In genomic region chr10:17847586-17848296, GRCh38 we compare ENCODE assay signal across 8 cellular contexts. TPM values are rescaled to one million over a fixed set of nuclear protein-coding genes. Genes with fewer than 3 reads are reported as not detected.
DNase-seq lines count a peak whose midpoint lies in the region; ATAC-seq and TF ChIP-seq lines count a peak whose summit lies in the region.

No MANE protein-coding gene starts in this region.

- no peaks in the 10 kb centered on the region for H3K27me3 ChIP-seq in BJ (ENCODE audit: control insufficient read depth, insufficient read depth, low read length)
- no peaks in the 10 kb centered on the region for H3K27me3 ChIP-seq in right lobe of liver

- TF ChIP-seq CTCF in BJ (IDR thresholded peaks at IDR 0.05; ENCODE audit: insufficient read depth, low read depth, low read length) (peak; percentile 37), right lobe of liver (IDR thresholded peaks at IDR 0.05) (peak in 3 of 4 donors; percentile 40 to 51 (median 49))

- 39% methylated on average over 4 of the region's 5 CpGs for WGBS in right lobe of liver (ENCODE audit: insufficient coverage, low coverage, low lambda C conversion rate, missing lambda C conversion rate)

- H3K36me3 Mint-ChIP-seq in activated T-helper 17 cell treated with anti-CD3 and anti-CD28 coated beads, Interleukin-2, amount 50 U/mL, for 72 hours (ENCODE audit: low read depth): no peaks in the 10 kb centered on the region
- H3K36me3 Mint-ChIP-seq in activated T-cell treated with anti-CD3 and anti-CD28 coated beads, Interleukin-2, amount 50 U/mL, for 24 hours (ENCODE audit: low read depth): no peaks in the 10 kb centered on the region

- H3K4me1 Mint-ChIP-seq in activated T-helper 17 cell treated with anti-CD3 and anti-CD28 coated beads, Interleukin-2, amount 50 U/mL, for 72 hours: no peaks in the 10 kb centered on the region
- H3K4me1 Mint-ChIP-seq in activated T-cell treated with anti-CD3 and anti-CD28 coated beads, Interleukin-2, amount 50 U/mL, for 24 hours (ENCODE audit: low read depth): no peaks in the 10 kb centered on the region

- H3K27ac Mint-ChIP-seq in activated T-helper 17 cell treated with anti-CD3 and anti-CD28 coated beads, Interleukin-2, amount 50 U/mL, for 72 hours: no peak overlapping the region
- no peak overlapping the region for H3K27ac Mint-ChIP-seq in activated T-cell treated with anti-CD3 and anti-CD28 coated beads, Interleukin-2, amount 50 U/mL, for 24 hours

- peaks cover 3% of the 10 kb centered on the region for H3K27me3 Mint-ChIP-seq in activated T-helper 17 cell treated with anti-CD3 and anti-CD28 coated beads, Interleukin-2, amount 50 U/mL, for 72 hours
- H3K27me3 Mint-ChIP-seq in activated T-cell treated with anti-CD3 and anti-CD28 coated beads, Interleukin-2, amount 50 U/mL, for 24 hours: peaks cover 4% of the 10 kb centered on the region

- H3K9me3 Mint-ChIP-seq in activated T-helper 17 cell treated with anti-CD3 and anti-CD28 coated beads, Interleukin-2, amount 50 U/mL, for 72 hours: no peaks in the 10 kb centered on the region
- no peaks in the 10 kb centered on the region for H3K9me3 Mint-ChIP-seq in activated T-cell treated with anti-CD3 and anti-CD28 coated beads, Interleukin-2, amount 50 U/mL, for 24 hours

- no peak overlapping the region for H3K4me3 Mint-ChIP-seq in activated T-helper 17 cell treated with anti-CD3 and anti-CD28 coated beads, Interleukin-2, amount 50 U/mL, for 72 hours
- H3K4me3 Mint-ChIP-seq in activated T-cell treated with anti-CD3 and anti-CD28 coated beads, Interleukin-2, amount 50 U/mL, for 24 hours: no peak overlapping the region

- H3K4me1 ChIP-seq in right lobe of liver: no peaks in the 10 kb centered on the region

- H3K27ac ChIP-seq in right lobe of liver: no peak overlapping the region

- DNase-seq in BJ (ENCODE audit: low read depth): no peak
- peak; percentile 13 for DNase-seq in HCEC 1CT
- no peak for DNase-seq in right lobe of liver
- DNase-seq in activated T-cell treated with anti-CD3 and anti-CD28 coated beads, Interleukin-2, amount 50 U/mL, for 24 hours: no peak
- no peak for DNase-seq in NCI-H1417 (lab: John Stamatoyannopoulos, UW)
- DNase-seq in CD1c-positive myeloid dendritic cell (ENCODE audit: extremely low spot score): no peak

- ATAC-seq in activated T-helper 17 cell treated with anti-CD3 and anti-CD28 coated beads, Interleukin-2, amount 50 U/mL, for 72 hours (replicated peaks): peak; percentile 75
- ATAC-seq in right lobe of liver: peak in 3 of 4 donors; percentile 37 to 60 (median 40)
- ATAC-seq in HG03045 (IDR thresholded peaks at IDR 0.05; ENCODE audit: unreplicated experiment): no peak

- H3K4me3 ChIP-seq in BJ (ENCODE audit: low read depth, low read length) (no peak overlapping the region), right lobe of liver (no peak overlapping the region)

- no peak for TF ChIP-seq POLR2A in right lobe of liver (IDR thresholded peaks at IDR 0.05)

- no peaks in the 10 kb centered on the region for H3K9me3 ChIP-seq in right lobe of liver

- intact Hi-C loops in right lobe of liver (cut with DNase I): no loop called here

- H3K36me3 ChIP-seq in BJ (ENCODE audit: control insufficient read depth, insufficient read depth, low read length): no peaks in the 10 kb centered on the region
- no peaks in the 10 kb centered on the region for H3K36me3 ChIP-seq in right lobe of liver

- CTCF ChIA-PET in BJ (lab: Yijun Ruan, JAX): interaction anchor here (0.6 to 2.8 kb wide), 9 partner anchors 10 to 388 kb away, joined by 3 to 16 read pairs (median 4); no protein-coding TSS in a partner anchor

- POLR2A ChIA-PET in BJ (lab: Charles Lee): no interaction called here

RNA-seq across cellular contexts. Expression of gene MRC1, which starts 38.6 kb away (rescaled TPM):
- polyA plus RNA-seq in BJ (2011; rRNA removed): not detected in 2 replicates
- polyA minus RNA-seq in BJ (2011; rRNA and poly(A)+ RNA removed): not detected in 2 replicates
- total RNA-seq in activated T-helper 17 cell treated with anti-CD3 and anti-CD28 coated beads, Interleukin-2, amount 50 U/mL, for 72 hours: under 1 TPM in 1 of 2 donors, not detected in 1; 0.08 TPM
- total RNA-seq in right lobe of liver: 10 to 100 TPM in 5 of 6 experiments, 1 to 10 TPM in 1; 9.8 to 44.8 (median 34.0) TPM

Comparison
In these comparisons a context has a peak if more than half of its experiments do, and no peak if none do; other contexts are left out.
1. RNA of gene MRC1, which starts 38.6 kb away (total RNA-seq): 9.8 to 44.8 TPM in right lobe of liver; 0.08 TPM in activated T-helper 17 cell treated with anti-CD3 and anti-CD28 coated beads, Interleukin-2, amount 50 U/mL, for 72 hours; every median in the first group is over 4 times any median in the second.